7 cellular contexts compared by ENCODE assay signal in the genomic region with DNA sequence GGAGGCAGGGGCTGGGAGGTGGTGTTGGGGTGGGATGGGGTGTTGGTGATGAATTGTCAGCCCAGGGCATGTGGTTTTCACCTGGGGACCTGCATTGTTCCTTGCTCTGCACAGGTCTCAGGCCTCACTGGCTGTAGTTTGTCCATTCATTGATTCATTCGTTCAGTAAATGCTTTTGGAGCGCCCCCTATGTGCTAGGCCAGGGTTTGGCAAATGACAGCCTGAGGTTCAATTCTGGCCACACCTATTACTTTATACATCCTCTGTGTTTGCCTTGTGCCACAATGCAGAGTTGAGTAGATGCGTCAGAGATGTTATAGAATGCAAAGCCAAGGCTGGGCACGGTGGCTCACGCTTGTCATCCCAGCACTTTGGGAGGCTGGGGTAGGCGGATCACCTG. TPM values are rescaled to one million over a fixed set of nuclear protein-coding genes. Genes with fewer than 3 reads are reported as not detected.
DNase-seq lines count a peak whose midpoint lies in the region; ATAC-seq and TF ChIP-seq lines count a peak whose summit lies in the region.

No MANE protein-coding gene starts in this region.

- peak; percentile 48; the same call in 1 of the 2 replicates for TF ChIP-seq CTCF in WTC11 (IDR thresholded peaks at IDR 0.05)

- no peak overlapping the region for H3K4me3 Mint-ChIP-seq in WTC11

- no peak overlapping the region for H3K27ac Mint-ChIP-seq in WTC11

- H3K36me3 Mint-ChIP-seq in WTC11: no peaks in the 10 kb centered on the region

- intact Hi-C loops in left colon (cut with DNase I, micrococcal nuclease): no loop called here

- POLR2A ChIA-PET in WTC11 (lab: Charles Lee): no interaction called here

- DNase-seq in ELR (ENCODE audit: low read depth): peak; percentile 48
- DNase-seq in HT1080 (ENCODE audit: low read depth): peak; percentile 49
- peak; percentile 69 for DNase-seq in WTC11 (ENCODE audit: low spot score)
- peak in 1 of 2 donors; percentile 37 for DNase-seq in left colon
- no peak for DNase-seq in cerebellum (ENCODE audit: low spot score)

- H3K27me3 Mint-ChIP-seq in WTC11 (ENCODE audit: low read depth): no peaks in the 10 kb centered on the region

- CTCF ChIA-PET in WTC11 (lab: Charles Lee): interaction anchor here (0.6 to 0.8 kb wide), 2 partner anchors 37 to 44 kb away, joined by 4 read pairs; no protein-coding TSS in a partner anchor

- peaks cover 14% of the 10 kb centered on the region for H3K4me1 Mint-ChIP-seq in WTC11

- no peaks in the 10 kb centered on the region for H3K9me3 Mint-ChIP-seq in WTC11

- ATAC-seq in WTC11 (peak; percentile 62), left colon (peak; percentile 36), GM18873 (IDR thresholded peaks at IDR 0.05; ENCODE audit: low FRiP score, unreplicated experiment) (no peak), HG02763 (IDR thresholded peaks at IDR 0.05; ENCODE audit: unreplicated experiment) (no peak)

TF ChIP-seq in WTC11, 78 proteins besides CTCF, POLR2A, EP300 and RAD21:
- TF ChIP-seq MYBL2 (CRISPR knock-in tag; IDR thresholded peaks at IDR 0.05): no peak
- TF ChIP-seq TP53 (CRISPR knock-in tag; IDR thresholded peaks at IDR 0.05): no peak
- no peak for TF ChIP-seq ATF1 (CRISPR knock-in tag; IDR thresholded peaks at IDR 0.05)
- TF ChIP-seq HMGA2 (CRISPR knock-in tag; IDR thresholded peaks at IDR 0.05): no peak
- TF ChIP-seq NFYB (CRISPR knock-in tag; conservative IDR thresholded peaks at IDR 0.05; ENCODE audit: low read depth): no peak
- TF ChIP-seq ZNF138 (CRISPR knock-in tag; conservative IDR thresholded peaks at IDR 0.05): no peak
- TF ChIP-seq PRRX2 (CRISPR knock-in tag; IDR thresholded peaks at IDR 0.05): no peak
- TF ChIP-seq SMAD3 (CRISPR knock-in tag; IDR thresholded peaks at IDR 0.05; ENCODE audit: borderline replicate concordance): no peak
- no peak for TF ChIP-seq ELF4 (CRISPR knock-in tag; IDR thresholded peaks at IDR 0.05; ENCODE audit: low read depth)
- TF ChIP-seq IRF2 (CRISPR knock-in tag; IDR thresholded peaks at IDR 0.05; ENCODE audit: borderline replicate concordance, low read depth): no peak
- TF ChIP-seq, protein P1, sequence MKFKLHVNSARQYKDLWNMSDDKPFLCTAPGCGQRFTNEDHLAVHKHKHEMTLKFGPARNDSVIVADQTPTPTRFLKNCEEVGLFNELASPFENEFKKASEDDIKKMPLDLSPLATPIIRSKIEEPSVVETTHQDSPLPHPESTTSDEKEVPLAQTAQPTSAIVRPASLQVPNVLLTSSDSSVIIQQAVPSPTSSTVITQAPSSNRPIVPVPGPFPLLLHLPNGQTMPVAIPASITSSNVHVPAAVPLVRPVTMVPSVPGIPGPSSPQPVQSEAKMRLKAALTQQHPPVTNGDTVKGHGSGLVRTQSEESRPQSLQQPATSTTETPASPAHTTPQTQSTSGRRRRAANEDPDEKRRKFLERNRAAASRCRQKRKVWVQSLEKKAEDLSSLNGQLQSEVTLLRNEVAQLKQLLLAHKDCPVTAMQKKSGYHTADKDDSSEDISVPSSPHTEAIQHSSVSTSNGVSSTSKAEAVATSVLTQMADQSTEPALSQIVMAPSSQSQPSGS (CRISPR knock-in tag; IDR thresholded peaks at IDR 0.05; ENCODE audit: borderline replicate concordance, low read depth): no peak
- TF ChIP-seq, protein P2, sequence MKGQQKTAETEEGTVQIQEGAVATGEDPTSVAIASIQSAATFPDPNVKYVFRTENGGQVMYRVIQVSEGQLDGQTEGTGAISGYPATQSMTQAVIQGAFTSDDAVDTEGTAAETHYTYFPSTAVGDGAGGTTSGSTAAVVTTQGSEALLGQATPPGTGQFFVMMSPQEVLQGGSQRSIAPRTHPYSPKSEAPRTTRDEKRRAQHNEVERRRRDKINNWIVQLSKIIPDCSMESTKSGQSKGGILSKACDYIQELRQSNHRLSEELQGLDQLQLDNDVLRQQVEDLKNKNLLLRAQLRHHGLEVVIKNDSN (CRISPR knock-in tag; IDR thresholded peaks at IDR 0.05): no peak
- TF ChIP-seq, protein P3, sequence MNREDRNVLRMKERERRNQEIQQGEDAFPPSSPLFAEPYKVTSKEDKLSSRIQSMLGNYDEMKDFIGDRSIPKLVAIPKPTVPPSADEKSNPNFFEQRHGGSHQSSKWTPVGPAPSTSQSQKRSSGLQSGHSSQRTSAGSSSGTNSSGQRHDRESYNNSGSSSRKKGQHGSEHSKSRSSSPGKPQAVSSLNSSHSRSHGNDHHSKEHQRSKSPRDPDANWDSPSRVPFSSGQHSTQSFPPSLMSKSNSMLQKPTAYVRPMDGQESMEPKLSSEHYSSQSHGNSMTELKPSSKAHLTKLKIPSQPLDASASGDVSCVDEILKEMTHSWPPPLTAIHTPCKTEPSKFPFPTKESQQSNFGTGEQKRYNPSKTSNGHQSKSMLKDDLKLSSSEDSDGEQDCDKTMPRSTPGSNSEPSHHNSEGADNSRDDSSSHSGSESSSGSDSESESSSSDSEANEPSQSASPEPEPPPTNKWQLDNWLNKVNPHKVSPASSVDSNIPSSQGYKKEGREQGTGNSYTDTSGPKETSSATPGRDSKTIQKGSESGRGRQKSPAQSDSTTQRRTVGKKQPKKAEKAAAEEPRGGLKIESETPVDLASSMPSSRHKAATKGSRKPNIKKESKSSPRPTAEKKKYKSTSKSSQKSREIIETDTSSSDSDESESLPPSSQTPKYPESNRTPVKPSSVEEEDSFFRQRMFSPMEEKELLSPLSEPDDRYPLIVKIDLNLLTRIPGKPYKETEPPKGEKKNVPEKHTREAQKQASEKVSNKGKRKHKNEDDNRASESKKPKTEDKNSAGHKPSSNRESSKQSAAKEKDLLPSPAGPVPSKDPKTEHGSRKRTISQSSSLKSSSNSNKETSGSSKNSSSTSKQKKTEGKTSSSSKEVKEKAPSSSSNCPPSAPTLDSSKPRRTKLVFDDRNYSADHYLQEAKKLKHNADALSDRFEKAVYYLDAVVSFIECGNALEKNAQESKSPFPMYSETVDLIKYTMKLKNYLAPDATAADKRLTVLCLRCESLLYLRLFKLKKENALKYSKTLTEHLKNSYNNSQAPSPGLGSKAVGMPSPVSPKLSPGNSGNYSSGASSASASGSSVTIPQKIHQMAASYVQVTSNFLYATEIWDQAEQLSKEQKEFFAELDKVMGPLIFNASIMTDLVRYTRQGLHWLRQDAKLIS (CRISPR knock-in tag; IDR thresholded peaks at IDR 0.05; ENCODE audit: borderline replicate concordance): no peak
- TF ChIP-seq JAZF1 (CRISPR knock-in tag; IDR thresholded peaks at IDR 0.05): no peak
- TF ChIP-seq SOX15 (CRISPR knock-in tag; IDR thresholded peaks at IDR 0.05): no peak
- TF ChIP-seq OVOL2 (CRISPR knock-in tag; IDR thresholded peaks at IDR 0.05; ENCODE audit: borderline replicate concordance): no peak

RNA-seq across cellular contexts. Expression of gene ADCK1, which starts 4.7 kb away (rescaled TPM):
- total RNA-seq in HT1080 (2014; rRNA removed; shearing (Covaris generic)): 3.1 and 3.6 TPM in 2 replicates
- polyA plus RNA-seq in HT1080 (2015; cell fraction: cytosol; rRNA removed): 6.0 and 7.1 TPM in 2 replicates
- polyA plus RNA-seq in HT1080 (2015; cell fraction: nucleus; rRNA removed): 8.7 and 14.4 TPM in 2 replicates
- 11.4 to 12.8 TPM (median 12.0 TPM) in 3 replicates for total RNA-seq in WTC11 (2021)
- 10 to 100 TPM; 10.2 to 11.0 TPM for total RNA-seq in left colon
- 7.3 TPM for total RNA-seq in cerebellum

RNA-seq across cellular contexts. Expression of gene SNW1, which starts 43.6 kb away (rescaled TPM):
- total RNA-seq in HT1080 (2014; rRNA removed; shearing (Covaris generic)): 79.6 and 82.1 TPM in 2 replicates
- polyA plus RNA-seq in HT1080 (2015; cell fraction: cytosol; rRNA removed): 76.6 and 83.5 TPM in 2 replicates
- 115 and 127 TPM in 2 replicates for polyA plus RNA-seq in HT1080 (2015; cell fraction: nucleus; rRNA removed)
- 81.4 to 92.1 TPM (median 83.8 TPM) in 3 replicates for total RNA-seq in WTC11 (2021)
- total RNA-seq in left colon: 10 to 100 TPM; 60.6 to 67.1 TPM
- total RNA-seq in cerebellum: 38.0 TPM

Comparison
In these comparisons a context has a peak if more than half of its experiments do, and no peak if none do; other contexts are left out.
1. ATAC-seq: peak in WTC11 (single experiment) and left colon (single experiment); none in GM18873 (single experiment) and HG02763 (single experiment).